16 cellular contexts compared by ENCODE assay signal in genomic region chr14:96635850-96636249, GRCh38.
"Had no signal": no experiment of that assay in that cellular context is flagged by ENCODE, and none has a peak within 500 bp of the region (broad histone marks: within the 10 kb centered on the region; RNA-seq: fewer than 3 reads in every experiment).

No MANE protein-coding gene starts in this region.

- H3K27ac ChIP-seq: cardiac muscle cell, neutrophil, skin epidermis, transverse colon had no signal

- H3K4me1 ChIP-seq: transverse colon had no signal

- H3K36me3 ChIP-seq: cardiac muscle cell, neutrophil, transverse colon had no signal

- ATAC-seq: activated naive CD4-positive, alpha-beta T cell treated with anti-CD3 and anti-CD28 coated beads, Interleukin-2, amount 50 U/mL, for 72 hours; left ventricle myocardium superior; natural killer cell; T-helper 17 cell had no signal

- H3K9me3 ChIP-seq: neutrophil, transverse colon had no signal

- H3K4me3 ChIP-seq: cardiac muscle cell, skin epidermis, transverse colon had no signal

- DNase-seq: activated CD4-positive, alpha-beta T cell treated with anti-CD3 and anti-CD28 coated beads, Interleukin-2, amount 10 ng/mL, durations not matched to agents 7 days and 5 days; activated CD4-positive, CD25-positive, alpha-beta regulatory T cell; activated effector memory CD4-positive, alpha-beta T cell treated with anti-CD3 and anti-CD28 coated beads, Interleukin-2, amount 50 U/mL, for 16 hours; activated T-cell treated with anti-CD3 and anti-CD28 coated beads, Interleukin-2, amount 50 U/mL, for 48 hours; left ventricle myocardium superior; mesenchymal stem cell; natural killer cell; stimulated activated CD4-positive, alpha-beta T cell treated with anti-CD3 and anti-CD28 coated beads, Interleukin-4, amount 100 ng/mL, for 4 hours; stimulated activated CD8-positive, alpha-beta memory T cell treated with anti-CD3 and anti-CD28 coated beads, Interleukin-4, amount 100 ng/mL, for 48 hours; stimulated activated naive CD4-positive, alpha-beta T cell treated with Interleukin-2 at 50 U/mL for 16 hours; T-helper 17 cell; transverse colon had no signal

- H3K27me3 ChIP-seq: cardiac muscle cell, neutrophil, transverse colon had no signal
